Comparison of ENCODE assay signal across 23 cellular contexts in genomic region chr4:10841697-10842096, GRCh38.
"Had no signal": no experiment of that assay in that cellular context is flagged by ENCODE, and none has a peak within 500 bp of the region (broad histone marks: within the 10 kb centered on the region; RNA-seq: fewer than 3 reads in every experiment).

No MANE protein-coding gene starts in this region.

- H3K9me3 ChIP-seq: adrenal gland, body of pancreas, colonic mucosa had no signal

- H3K4me3 ChIP-seq: adrenal gland, body of pancreas, cardiac muscle cell, colonic mucosa had no signal

- H3K36me3 ChIP-seq: adrenal gland, cardiac muscle cell, colonic mucosa had no signal

- H3K27ac ChIP-seq: adrenal gland, body of pancreas, cardiac muscle cell, colonic mucosa had no signal

- H3K4me1 ChIP-seq: adrenal gland, body of pancreas, colonic mucosa had no signal

- DNase-seq: activated CD4-positive, alpha-beta T cell treated with anti-CD3 and anti-CD28 coated beads for 48 hours; activated CD4-positive, alpha-beta T cell treated with anti-CD3 and anti-CD28 coated beads, Interleukin-2, amount 50 U/mL, for 1 hour; activated CD4-positive, alpha-beta T cell treated with anti-CD3 and anti-CD28 coated beads, Interleukin-2, amount 50 U/mL, for 48 hours; activated CD4-positive, CD25-positive, alpha-beta regulatory T cell; activated CD8-positive, alpha-beta memory T cell treated with anti-CD3 and anti-CD28 coated beads for 24 hours; activated CD8-positive, alpha-beta T cell treated with anti-CD3 and anti-CD28 coated beads for 36 hours; activated effector memory CD4-positive, alpha-beta T cell treated with anti-CD3 and anti-CD28 coated beads, Interleukin-2, amount 50 U/mL, for 16 hours; activated naive CD4-positive, alpha-beta T cell treated with anti-CD3 and anti-CD28 coated beads for 36 hours; activated naive CD8-positive, alpha-beta T cell treated with anti-CD3 and anti-CD28 coated beads for 36 hours; activated naive CD8-positive, alpha-beta T cell treated with anti-CD3 and anti-CD28 coated beads, Interleukin-2, amount 50 U/mL, for 24 hours; activated T-cell treated with anti-CD3 and anti-CD28 coated beads, Interleukin-2, amount 50 U/mL, for 4 hours; adrenal gland; amygdala; aorta; body of pancreas; central memory CD4-positive, alpha-beta T cell; cerebellar nuclear complex; colonic mucosa; effector CD8-positive, alpha-beta T cell; foreskin fibroblast; head of caudate nucleus had no signal

- H3K27me3 ChIP-seq: adrenal gland, body of pancreas, cardiac muscle cell, colonic mucosa had no signal

- ATAC-seq: activated CD8-positive, alpha-beta T cell treated with anti-CD3 and anti-CD28 coated beads for 36 hours; activated naive CD8-positive, alpha-beta T cell treated with anti-CD3 and anti-CD28 coated beads, Interleukin-2, amount 50 U/mL, for 24 hours; activated T-cell treated with anti-CD3 and anti-CD28 coated beads, Interleukin-2, amount 50 U/mL, for 4 hours; body of pancreas; esophagus mucosa had no signal
